ENCODE assay signal across 19 cellular contexts in genomic region chr2:151718247-151718646, GRCh38. TPM values are rescaled to one million over a fixed set of nuclear protein-coding genes. Genes with fewer than 3 reads are reported as not detected.
DNase-seq lines count a peak whose midpoint lies in the region; ATAC-seq, FAIRE-seq and TF ChIP-seq lines count a peak whose summit lies in the region.
"Had no signal": no experiment of that assay in that cellular context is flagged by ENCODE, and none has a peak within 500 bp of the region (broad histone marks: within the 10 kb centered on the region; RNA-seq: fewer than 3 reads in every experiment).

No MANE protein-coding gene starts in this region.

- H3K9me3 Mint-ChIP-seq in stimulated activated naive B cell treated with anti-CD40 and anti-IgM and Interleukin-4, amounts not matched to agents 10 μg/mL and 1 μg/mL and 100 μg/mL, for 72 hours = peaks cover 0 to 4% of the 10 kb centered on the region in 2 donors
- H3K9me3 Mint-ChIP-seq: GM23338 had no signal

- TF ChIP-seq CTCF in GM12865 (IDR thresholded peaks at IDR 0.05; ENCODE audit: insufficient read depth, low read depth, low read length, missing control alignments) (no peak), psoas muscle (IDR thresholded peaks at IDR 0.05) (no peak)

- H3K4me3 Mint-ChIP-seq in stimulated activated naive B cell treated with anti-CD40 and anti-IgM and Interleukin-4, amounts not matched to agents 10 μg/mL and 1 μg/mL and 100 μg/mL, for 72 hours = no peak overlapping the region
- H3K4me3 Mint-ChIP-seq: CD14-positive monocyte, GM23338 had no signal

- 91 to 100% (median 94%) methylated on average over 2 of the region's 2 CpGs for WGBS in psoas muscle, 3 donors

- peaks cover 10% of the 10 kb centered on the region in 2 donors for H3K4me1 Mint-ChIP-seq in stimulated activated naive B cell treated with anti-CD40 and anti-IgM and Interleukin-4, amounts not matched to agents 10 μg/mL and 1 μg/mL and 100 μg/mL, for 72 hours
- H3K4me1 Mint-ChIP-seq: CD14-positive monocyte; CD4-positive, alpha-beta memory T cell; GM23338 had no signal

- H3K36me3 Mint-ChIP-seq in stimulated activated naive B cell treated with anti-CD40 and anti-IgM and Interleukin-4, amounts not matched to agents 10 μg/mL and 1 μg/mL and 100 μg/mL, for 72 hours = peaks cover 0 to 4% of the 10 kb centered on the region in 2 donors
- H3K36me3 Mint-ChIP-seq: CD14-positive monocyte had no signal

- H3K27me3 Mint-ChIP-seq in stimulated activated naive B cell treated with anti-CD40 and anti-IgM and Interleukin-4, amounts not matched to agents 10 μg/mL and 1 μg/mL and 100 μg/mL, for 72 hours = no peaks in the 10 kb centered on the region
- H3K27me3 Mint-ChIP-seq: IgD-negative memory B cell had no signal

- H3K27me3 ChIP-seq in psoas muscle (ENCODE audit: insufficient read depth in 3 of 3, low read length in 2 of 3) = no peaks in the 10 kb centered on the region
- H3K27me3 ChIP-seq: BLaER1 had no signal

- H3K36me3 ChIP-seq in psoas muscle (ENCODE audit: insufficient read depth in 1 of 2, low read depth in 1 of 2) = peaks cover 4 to 100% of the 10 kb centered on the region in 2 donors
- H3K36me3 ChIP-seq: BLaER1 had no signal

- peaks cover 72% of the 10 kb centered on the region for H3K4me1 ChIP-seq in psoas muscle
- H3K4me1 ChIP-seq: BLaER1 had no signal

- no peak for FAIRE-seq in urothelium cell line (lab: Jason Lieb, UNC)
- FAIRE-seq: GM12891, H54, HepG2 had no signal

- ATAC-seq in psoas muscle = peak; percentile 4 to 15 (median 10)
- ATAC-seq in stimulated activated naive B cell treated with anti-CD40 and anti-IgM and Interleukin-4, amounts not matched to agents 10 μg/mL and 1 μg/mL and 100 μg/mL, for 72 hours (replicated peaks) = peak; percentile 78 to 83
- ATAC-seq in HG02981 (IDR thresholded peaks at IDR 0.05; ENCODE audit: unreplicated experiment) = no peak
- ATAC-seq: GM23338, HepG2 had no signal

- intact Hi-C loops in psoas muscle (cut with DNase I) = loop anchor here in 1 of 2 donors (5.0 to 10.0 kb wide), 2 partner anchors 69 to 107 kb away; partner anchors contain the start of gene ARL5A

- DNase-seq in GM12865 (ENCODE audit: low read depth) = peak; percentile 3
- peak; percentile 31 for DNase-seq in MV-4-11 (lab: John Stamatoyannopoulos, UW)
- DNase-seq in psoas muscle = no peak
- DNase-seq in stimulated activated naive B cell treated with anti-CD40 and anti-IgM and Interleukin-4, amounts not matched to agents 10 μg/mL and 1 μg/mL and 100 μg/mL, for 72 hours = no peak
- DNase-seq in GF-D8 (lab: John Stamatoyannopoulos, UW) = no peak
- DNase-seq in urothelium cell line (ENCODE audit: low spot score) = no peak
- DNase-seq: 8988T; Calu3; CD4-positive, alpha-beta memory T cell; DMS79 treated with DMSO at 0.1 percent for 48 hours; HCEC 1CT had no signal

- peak overlapping the region; percentile 93 for H3K27ac ChIP-seq in psoas muscle
- H3K27ac ChIP-seq: BLaER1 had no signal

- no peak overlapping the region for H3K27ac Mint-ChIP-seq in stimulated activated naive B cell treated with anti-CD40 and anti-IgM and Interleukin-4, amounts not matched to agents 10 μg/mL and 1 μg/mL and 100 μg/mL, for 72 hours
- H3K27ac Mint-ChIP-seq: CD4-positive, alpha-beta memory T cell; GM23338; IgD-negative memory B cell had no signal

- H3K4me3 ChIP-seq in GM12865 (ENCODE audit: low read depth, low read length) (no peak overlapping the region), psoas muscle (no peak overlapping the region)
- H3K4me3 ChIP-seq: BLaER1, GM23338 had no signal

- no peaks in the 10 kb centered on the region for H3K9me3 ChIP-seq in psoas muscle
- H3K9me3 ChIP-seq: BLaER1 had no signal

RNA-seq across cellular contexts. Expression of gene NEB, which starts 16.0 kb away (rescaled TPM):
- total RNA-seq in psoas muscle = 1,000 to 10,000 TPM; 2,020 to 7,790 (median 5,587) TPM
- 1,000 to 10,000 TPM in 2 of 3 donors, 100 to 1,000 TPM in 1; 796 to 1,696 (median 1,565) TPM for polyA plus RNA-seq in psoas muscle
- polyA plus RNA-seq: CD14-positive monocyte had no signal

Comparison
In these comparisons a context has a peak if more than half of its experiments do, and no peak if none do; other contexts are left out.
1. DNase-seq: peak in GM12865 (single experiment) and MV-4-11 (single experiment); none in psoas muscle (0 of 2), stimulated activated naive B cell treated with anti-CD40 and anti-IgM and Interleukin-4, amounts not matched to agents 10 μg/mL and 1 μg/mL and 100 μg/mL, for 72 hours (single experiment), GF-D8 (single experiment) and urothelium cell line (single experiment).